Comparison of ENCODE assay signal across 32 cellular contexts in genomic region chr2:222309766-222310165, GRCh38. TPM values are rescaled to one million over a fixed set of nuclear protein-coding genes. Genes with fewer than 3 reads are reported as not detected.
"Had no signal": no experiment of that assay in that cellular context is flagged by ENCODE, and none has a peak within 500 bp of the region (broad histone marks: within the 10 kb centered on the region; RNA-seq: fewer than 3 reads in every experiment).

No MANE protein-coding gene starts in this region.

- H3K36me3 Mint-ChIP-seq: mesothelial cell of epicardium had no signal

- FAIRE-seq: endometrium, islet of Langerhans, keratinocyte had no signal

- H3K27ac ChIP-seq: colonic mucosa, epithelial cell of prostate, esophagus squamous epithelium, gastrocnemius medialis, heart right ventricle, left lung, lower lobe of right lung had no signal

- H3K9me3 Mint-ChIP-seq: dendritic cell treated with granulocyte-macrophage colony-stimulating factor and Interleukin-4, amounts not matched to agents 40 ng/mL and 50 ng/mL, for 4 days; endodermal cell; mesothelial cell of epicardium had no signal

- H3K36me3 ChIP-seq: colonic mucosa, esophagus squamous epithelium, gastrocnemius medialis, heart right ventricle, left lung, lower lobe of right lung had no signal

- H3K4me3 ChIP-seq: colonic mucosa, esophagus squamous epithelium, gastrocnemius medialis, heart right ventricle, left lung, lower lobe of right lung, mucosa of descending colon had no signal

- DNase-seq: colonic mucosa; cortex of kidney; effector CD8-positive, alpha-beta T cell; effector memory CD8-positive, alpha-beta T cell; endodermal cell; erythroblast; esophagus squamous epithelium; foreskin melanocyte; gastrocnemius medialis; glutamatergic neuron; head of caudate nucleus; heart right ventricle; hippocampal formation; left cardiac atrium; left lung; left ventricle myocardium superior; lower lobe of right lung; mesenchymal stem cell; mucosa of descending colon; naive B cell had no signal

- H3K27ac Mint-ChIP-seq: dendritic cell treated with granulocyte-macrophage colony-stimulating factor and Interleukin-4, amounts not matched to agents 40 ng/mL and 50 ng/mL, for 4 days; effector memory CD8-positive, alpha-beta T cell; endodermal cell; mesothelial cell of epicardium had no signal

- H3K4me3 Mint-ChIP-seq: dendritic cell treated with granulocyte-macrophage colony-stimulating factor and Interleukin-4, amounts not matched to agents 40 ng/mL and 50 ng/mL, for 4 days; effector memory CD8-positive, alpha-beta T cell; endodermal cell; mesothelial cell of epicardium had no signal

- ATAC-seq: effector memory CD8-positive, alpha-beta T cell; esophagus mucosa; gastrocnemius medialis; heart right ventricle; left cardiac atrium; left lung; left ventricle myocardium superior; lower lobe of right lung; mucosa of descending colon had no signal

- H3K9me3 ChIP-seq: colonic mucosa, esophagus squamous epithelium, gastrocnemius medialis, heart right ventricle, left lung, lower lobe of right lung, mucosa of descending colon had no signal

RNA-seq across cellular contexts. Expression of gene PAX3, which starts 11.0 kb away (rescaled TPM):
- total RNA-seq: dermis microvascular lymphatic vessel endothelial cell, endodermal cell, esophagus mucosa, esophagus squamous epithelium, glomerular endothelial cell, heart right ventricle, kidney epithelial cell, left lung, left ventricle myocardium superior, lower lobe of right lung, lung microvascular endothelial cell, mesenteric fat pad, mucosa of descending colon had no signal
- polyA plus RNA-seq: keratinocyte had no signal
